In genomic region chr4:81783565-81783964, GRCh38 we compare ENCODE assay signal across 8 cellular contexts.
"Had no signal": no experiment of that assay in that cellular context is flagged by ENCODE, and none has a peak within 500 bp of the region (broad histone marks: within the 10 kb centered on the region; RNA-seq: fewer than 3 reads in every experiment).

No MANE protein-coding gene starts in this region.

- FAIRE-seq: H1, H54, HTR-8/SVneo had no signal

- H3K4me2 ChIP-seq: GM23338 had no signal

- H2AFZ ChIP-seq: GM23338 had no signal

- DNase-seq: H9, HCEC 1CT, IMR-90, KBM-7 had no signal

- H3K4me3 ChIP-seq: GM23338 had no signal

- ATAC-seq: GM23338 had no signal
